ENCODE assay signal across 31 cellular contexts in the genomic region with DNA sequence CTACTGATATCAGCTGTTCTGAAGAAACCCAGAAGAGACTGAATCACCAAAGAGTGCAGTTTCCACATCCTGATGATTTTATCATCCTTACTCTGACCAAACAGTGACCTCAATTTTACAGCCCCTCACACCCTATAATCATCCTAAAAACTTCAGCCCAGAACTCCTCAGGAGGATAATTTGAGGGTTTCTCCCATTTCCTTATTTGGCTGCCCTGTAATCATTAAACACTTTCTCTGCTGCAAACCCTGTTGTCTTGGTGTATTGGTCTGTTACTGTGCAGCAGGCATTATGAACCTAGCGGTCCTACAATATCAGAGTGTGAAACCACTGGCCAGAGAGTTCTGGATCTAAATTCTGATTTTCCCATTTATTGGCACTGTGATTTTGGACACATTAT.
"Had no signal": no experiment of that assay in that cellular context is flagged by ENCODE, and none has a peak within 500 bp of the region (broad histone marks: within the 10 kb centered on the region; RNA-seq: fewer than 3 reads in every experiment).

No MANE protein-coding gene starts in this region.

- H2AFZ ChIP-seq: neural progenitor cell, parathyroid adenoma had no signal

- H3K27ac Mint-ChIP-seq: natural killer cell; nephron; neural progenitor cell; progenitor cell of endocrine pancreas; stimulated activated memory B cell treated with anti-CD40 and anti-IgM and Interleukin-4, amounts not matched to agents 10 μg/mL and 1 μg/mL and 100 μg/mL, for 72 hours; type B pancreatic cell had no signal

- H3K4me2 ChIP-seq: neural progenitor cell had no signal

- H3K4me3 ChIP-seq: neural progenitor cell, ovary, psoas muscle, right lobe of liver, sigmoid colon, spleen, suprapubic skin, testis, tibial artery, transverse colon, upper lobe of right lung, uterus had no signal

- H3K27me3 ChIP-seq: neural progenitor cell, ovary, right lobe of liver, sigmoid colon, spleen, suprapubic skin, testis, tibial artery, transverse colon, upper lobe of right lung, uterus had no signal

- H3K4me1 Mint-ChIP-seq: natural killer cell; nephron; stimulated activated memory B cell treated with anti-CD40 and anti-IgM and Interleukin-4, amounts not matched to agents 10 μg/mL and 1 μg/mL and 100 μg/mL, for 72 hours; stimulated activated naive CD8-positive, alpha-beta T cell treated with anti-CD3 and anti-CD28 coated beads, Interleukin-15, amount 100 ng/mL, for 72 hours had no signal

- H3K4me1 ChIP-seq: neural progenitor cell, parathyroid adenoma, psoas muscle, right lobe of liver, sigmoid colon, spleen, suprapubic skin, testis, tibial artery, transverse colon, upper lobe of right lung, uterus had no signal

- H3K27me3 Mint-ChIP-seq: progenitor cell of endocrine pancreas; stimulated activated memory B cell treated with anti-CD40 and anti-IgM and Interleukin-4, amounts not matched to agents 10 μg/mL and 1 μg/mL and 100 μg/mL, for 72 hours; stimulated activated naive CD8-positive, alpha-beta T cell treated with anti-CD3 and anti-CD28 coated beads, Interleukin-15, amount 100 ng/mL, for 72 hours; type B pancreatic cell had no signal

- H3K4me3 Mint-ChIP-seq: natural killer cell; nephron; neural progenitor cell; stimulated activated memory B cell treated with anti-CD40 and anti-IgM and Interleukin-4, amounts not matched to agents 10 μg/mL and 1 μg/mL and 100 μg/mL, for 72 hours; stimulated activated naive CD8-positive, alpha-beta T cell treated with anti-CD3 and anti-CD28 coated beads, Interleukin-15, amount 100 ng/mL, for 72 hours; type B pancreatic cell had no signal

- H3K36me3 ChIP-seq: neural progenitor cell, ovary, right lobe of liver, sigmoid colon, spleen, suprapubic skin, tibial artery, transverse colon, upper lobe of right lung, uterus had no signal

- H3K36me3 Mint-ChIP-seq: neural progenitor cell; stimulated activated memory B cell treated with anti-CD40 and anti-IgM and Interleukin-4, amounts not matched to agents 10 μg/mL and 1 μg/mL and 100 μg/mL, for 72 hours; type B pancreatic cell had no signal

- H3K9me3 Mint-ChIP-seq: nephron, neural progenitor cell, type B pancreatic cell had no signal

- H3K9me3 ChIP-seq: ovary, psoas muscle, right lobe of liver, testis, upper lobe of right lung, uterus had no signal

- H3K27ac ChIP-seq: neural progenitor cell, ovary, parathyroid adenoma, psoas muscle, right lobe of liver, sigmoid colon, spleen, suprapubic skin, testis, tibial artery, transverse colon, upper lobe of right lung, uterus had no signal

- H3K79me2 ChIP-seq: parathyroid adenoma had no signal

- DNase-seq: natural killer cell; occipital lobe; ovary; posterior cingulate gyrus; psoas muscle; right cardiac atrium; right lobe of liver; sigmoid colon; small intestine; spleen; stimulated activated CD4-positive, alpha-beta T cell treated with anti-CD3 and anti-CD28 coated beads, Interleukin-12 subunit alpha, Interleukin-12 subunit beta, amount 100 ng/mL, for 4 hours; stimulated activated CD4-positive, alpha-beta T cell treated with anti-CD3 and anti-CD28 coated beads, Interleukin-1b, Interleukin-23, amount 100 ng/mL, for 48 hours; stimulated activated CD4-positive, alpha-beta T cell treated with anti-CD3 and anti-CD28 coated beads, Interleukin-4, amount 100 ng/mL, for 1 hour; stimulated activated CD4-positive, alpha-beta T cell treated with anti-CD3 and anti-CD28 coated beads, Interleukin-4, amount 100 ng/mL, for 4 hours; stimulated activated CD8-positive, alpha-beta memory T cell treated with anti-CD3 and anti-CD28 coated beads, Interleukin-4, amount 100 ng/mL, for 48 hours; stimulated activated naive CD4-positive, alpha-beta T cell; stimulated activated naive CD8-positive, alpha-beta T cell treated with anti-CD3 and anti-CD28 coated beads, Interleukin-15, amount 100 ng/mL, for 72 hours; stimulated activated naive CD8-positive, alpha-beta T cell treated with anti-CD3 and anti-CD28 coated beads, Interleukin-15, Interleukin-2, amounts not matched to agents 100 U/mL and 50 U/mL, for 24 hours; substantia nigra; testis; tibial artery; transverse colon; upper lobe of right lung; uterus had no signal

- H3K9ac ChIP-seq: neural progenitor cell, parathyroid adenoma had no signal
